In the genomic region with DNA sequence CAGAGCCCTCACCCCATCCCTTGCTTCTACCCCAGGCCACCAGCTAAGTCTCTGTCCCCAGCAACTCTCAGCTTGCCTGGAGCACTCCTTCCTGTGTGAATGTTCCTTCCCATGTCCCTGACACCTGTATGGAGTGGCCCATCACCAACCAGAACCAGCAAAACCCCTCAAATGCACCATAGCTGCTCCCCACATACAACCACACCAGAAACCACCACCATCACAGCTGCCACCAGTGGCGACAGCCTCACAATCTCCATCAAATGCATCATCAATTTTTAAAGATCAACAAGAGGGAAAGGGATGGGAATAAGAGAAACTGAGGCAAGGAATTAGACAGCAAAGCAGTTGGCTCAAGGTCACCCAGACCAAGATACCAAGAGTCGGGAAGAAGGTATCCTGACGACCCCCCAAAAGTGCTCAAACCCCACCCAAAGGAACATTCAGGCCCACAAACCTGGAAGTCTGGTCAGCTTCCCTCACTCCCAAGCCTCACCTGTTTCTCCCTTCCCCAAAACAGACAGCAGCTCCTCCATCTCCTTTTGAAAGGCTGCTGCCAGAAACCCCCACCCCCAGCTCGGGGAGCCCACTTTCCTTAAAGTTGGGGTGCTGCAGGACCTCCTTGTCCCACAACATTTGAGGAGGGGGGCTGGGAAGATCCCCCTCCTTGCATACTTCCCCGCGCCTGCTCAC, we compare ENCODE assay signal across 23 cellular contexts. TPM values are rescaled to one million over a fixed set of nuclear protein-coding genes. Genes with fewer than 3 reads are reported as not detected.
DNase-seq lines count a peak whose midpoint lies in the region; ATAC-seq and TF ChIP-seq lines count a peak whose summit lies in the region.
"Had no signal": no experiment of that assay in that cellular context is flagged by ENCODE, and none has a peak within 500 bp of the region (broad histone marks: within the 10 kb centered on the region; RNA-seq: fewer than 3 reads in every experiment).

No MANE protein-coding gene starts in this region.

- H3K27ac Mint-ChIP-seq in natural killer cell (peak overlapping the region in 1 of 2 donors; percentile 17), immature natural killer cell (peak overlapping the region in 1 of 6 donors; percentile 6), type B pancreatic cell (peak overlapping the region; percentile 38)
- no peak overlapping the region for H3K27ac Mint-ChIP-seq in natural killer cell treated with Interleukin-12 subunit alpha and Interleukin-12 subunit beta and Interleukin-15 and Interleukin-18, amount 100 ng/mL, for 72 hours
- H3K27ac Mint-ChIP-seq in activated naive CD8-positive, alpha-beta T cell treated with anti-CD3 and anti-CD28 coated beads, Interleukin-2, amount 50 U/mL, for 24 hours: peak overlapping the region; percentile 2
- H3K27ac Mint-ChIP-seq: activated CD4-positive, alpha-beta T cell treated with anti-CD3 and anti-CD28 coated beads for 36 hours had no signal

- H3K27me3 Mint-ChIP-seq in natural killer cell (ENCODE audit: low read depth in 2 of 2): peaks cover 27 to 52% of the 10 kb centered on the region in 2 donors
- H3K27me3 Mint-ChIP-seq in natural killer cell treated with Interleukin-12 subunit alpha and Interleukin-12 subunit beta and Interleukin-15 and Interleukin-18, amount 100 ng/mL, for 72 hours: peaks cover 27 to 32% of the 10 kb centered on the region in 2 donors
- peaks cover 71% of the 10 kb centered on the region for H3K27me3 Mint-ChIP-seq in activated naive CD8-positive, alpha-beta T cell treated with anti-CD3 and anti-CD28 coated beads, Interleukin-2, amount 50 U/mL, for 24 hours
- H3K27me3 Mint-ChIP-seq in immature natural killer cell (ENCODE audit: low read depth in 3 of 3): peaks cover 11 to 21% (median 18%) of the 10 kb centered on the region in 3 donors
- peaks cover 30% of the 10 kb centered on the region for H3K27me3 Mint-ChIP-seq in type B pancreatic cell

- no peak overlapping the region for H3K4me3 ChIP-seq in uterus
- no peak overlapping the region for H3K4me3 ChIP-seq in suprapubic skin
- H3K4me3 ChIP-seq: coronary artery, left lung, prostate gland, SK-N-MC, vagina had no signal

- no peak for DNase-seq in natural killer cell
- DNase-seq in natural killer cell treated with Interleukin-12 subunit alpha and Interleukin-12 subunit beta and Interleukin-15 and Interleukin-18, amount 100 ng/mL, for 72 hours (ENCODE audit: low spot score): no peak
- DNase-seq in activated naive CD8-positive, alpha-beta T cell treated with anti-CD3 and anti-CD28 coated beads, Interleukin-2, amount 50 U/mL, for 24 hours: no peak
- no peak for DNase-seq in immature natural killer cell
- DNase-seq in type B pancreatic cell (ENCODE audit: extremely low spot score, unreplicated experiment): no peak
- no peak for DNase-seq in uterus
- DNase-seq in suprapubic skin (ENCODE audit: low spot score in 2 of 2): no peak
- no peak for DNase-seq in RKO (ENCODE audit: low spot score)
- DNase-seq: activated CD8-positive, alpha-beta memory T cell treated with anti-CD3 and anti-CD28 coated beads, Interleukin-2, amount 50 U/mL, for 48 hours; activated gamma-delta T cell treated with Interleukin-2 at 50 U/mL for 16 hours; foreskin melanocyte; HCEC 1CT; NCI-H1105; NCI-H748 treated with DMSO at 0.1 percent for 48 hours; PC-9; small intestine had no signal

- ATAC-seq in natural killer cell: no peak
- ATAC-seq in natural killer cell treated with Interleukin-12 subunit alpha and Interleukin-12 subunit beta and Interleukin-15 and Interleukin-18, amount 100 ng/mL, for 72 hours: no peak
- ATAC-seq in activated naive CD8-positive, alpha-beta T cell treated with anti-CD3 and anti-CD28 coated beads, Interleukin-2, amount 50 U/mL, for 24 hours: no peak
- ATAC-seq: left lung had no signal

- H3K9me3 Mint-ChIP-seq in natural killer cell: no peaks in the 10 kb centered on the region
- no peaks in the 10 kb centered on the region for H3K9me3 Mint-ChIP-seq in natural killer cell treated with Interleukin-12 subunit alpha and Interleukin-12 subunit beta and Interleukin-15 and Interleukin-18, amount 100 ng/mL, for 72 hours
- H3K9me3 Mint-ChIP-seq in activated naive CD8-positive, alpha-beta T cell treated with anti-CD3 and anti-CD28 coated beads, Interleukin-2, amount 50 U/mL, for 24 hours: no peaks in the 10 kb centered on the region
- H3K9me3 Mint-ChIP-seq in immature natural killer cell: no peaks in the 10 kb centered on the region
- H3K9me3 Mint-ChIP-seq in type B pancreatic cell: no peaks in the 10 kb centered on the region

- H3K4me3 Mint-ChIP-seq in natural killer cell: peak overlapping the region; percentile 0
- H3K4me3 Mint-ChIP-seq in natural killer cell treated with Interleukin-12 subunit alpha and Interleukin-12 subunit beta and Interleukin-15 and Interleukin-18, amount 100 ng/mL, for 72 hours: no peak overlapping the region
- H3K4me3 Mint-ChIP-seq in activated naive CD8-positive, alpha-beta T cell treated with anti-CD3 and anti-CD28 coated beads, Interleukin-2, amount 50 U/mL, for 24 hours: no peak overlapping the region
- peak overlapping the region in 4 of 5 donors; percentile 3 to 48 (median 16) for H3K4me3 Mint-ChIP-seq in immature natural killer cell
- H3K4me3 Mint-ChIP-seq in type B pancreatic cell: peak overlapping the region; percentile 59
- H3K4me3 Mint-ChIP-seq: activated CD4-positive, alpha-beta T cell treated with anti-CD3 and anti-CD28 coated beads for 36 hours had no signal

- intact Hi-C loops in natural killer cell (cut with micrococcal nuclease): no loop called here
- intact Hi-C loops in uterus (cut with DNase I; ENCODE audit: low total_unique reads): no loop called here

- H3K36me3 Mint-ChIP-seq in natural killer cell (no peaks in the 10 kb centered on the region), immature natural killer cell (no peaks in the 10 kb centered on the region), type B pancreatic cell (no peaks in the 10 kb centered on the region)
- H3K36me3 Mint-ChIP-seq in natural killer cell treated with Interleukin-12 subunit alpha and Interleukin-12 subunit beta and Interleukin-15 and Interleukin-18, amount 100 ng/mL, for 72 hours: no peaks in the 10 kb centered on the region
- H3K36me3 Mint-ChIP-seq in activated naive CD8-positive, alpha-beta T cell treated with anti-CD3 and anti-CD28 coated beads, Interleukin-2, amount 50 U/mL, for 24 hours (ENCODE audit: low read depth): no peaks in the 10 kb centered on the region

- peaks cover 0 to 18% of the 10 kb centered on the region in 2 donors for H3K4me1 ChIP-seq in uterus
- H3K4me1 ChIP-seq in suprapubic skin: peaks cover 49% of the 10 kb centered on the region

- no peak for TF ChIP-seq POLR2A in uterus (IDR thresholded peaks at IDR 0.05)
- TF ChIP-seq POLR2A in suprapubic skin (IDR thresholded peaks at IDR 0.05): no peak

- no peak for TF ChIP-seq EP300 in suprapubic skin (IDR thresholded peaks at IDR 0.05)

- H3K9me3 ChIP-seq in uterus (no peaks in the 10 kb centered on the region), suprapubic skin (no peaks in the 10 kb centered on the region)
- H3K9me3 ChIP-seq: left lung, prostate gland, vagina had no signal

- H3K27me3 ChIP-seq in uterus: peaks cover 0 to 5% of the 10 kb centered on the region in 2 donors
- peaks cover 44% of the 10 kb centered on the region for H3K27me3 ChIP-seq in suprapubic skin

- H3K27ac ChIP-seq in uterus: no peak overlapping the region
- no peak overlapping the region for H3K27ac ChIP-seq in suprapubic skin
- H3K27ac ChIP-seq: coronary artery, HL-60, left lung, PC-9, prostate gland, SK-N-MC, vagina had no signal

- H3K36me3 ChIP-seq in uterus (no peaks in the 10 kb centered on the region), suprapubic skin (no peaks in the 10 kb centered on the region)
- H3K36me3 ChIP-seq: left lung, prostate gland, vagina had no signal

- TF ChIP-seq CTCF in natural killer cell (IDR thresholded peaks at IDR 0.05): no peak
- TF ChIP-seq CTCF in type B pancreatic cell (conservative IDR thresholded peaks at IDR 0.05): no peak
- no peak for TF ChIP-seq CTCF in uterus (IDR thresholded peaks at IDR 0.05)
- no peak for TF ChIP-seq CTCF in suprapubic skin (IDR thresholded peaks at IDR 0.05)

- whole genome bisulfite sequencing in suprapubic skin: 52% methylated on average over 6 of the region's 6 CpGs

- peaks cover 0 to 22% of the 10 kb centered on the region in 2 donors for H3K4me1 Mint-ChIP-seq in natural killer cell
- peaks cover 0 to 16% of the 10 kb centered on the region in 2 donors for H3K4me1 Mint-ChIP-seq in natural killer cell treated with Interleukin-12 subunit alpha and Interleukin-12 subunit beta and Interleukin-15 and Interleukin-18, amount 100 ng/mL, for 72 hours (ENCODE audit: low read depth in 2 of 2)
- H3K4me1 Mint-ChIP-seq in activated naive CD8-positive, alpha-beta T cell treated with anti-CD3 and anti-CD28 coated beads, Interleukin-2, amount 50 U/mL, for 24 hours: peaks cover 14% of the 10 kb centered on the region
- peaks cover 0 to 16% of the 10 kb centered on the region in 2 donors for H3K4me1 Mint-ChIP-seq in immature natural killer cell
- H3K4me1 Mint-ChIP-seq in type B pancreatic cell (ENCODE audit: unreplicated experiment): peaks cover 31% of the 10 kb centered on the region

RNA-seq across cellular contexts. Expression of a gene that starts 1.8 kb away (rescaled TPM):
- total RNA-seq in natural killer cell (under 1 TPM in 2 of 3 donors, not detected in 1; 0.28 to 0.50 TPM), type B pancreatic cell (ENCODE audit: low replicate concordance) (8.3 and 11.9 TPM in 2 replicates), uterus (1 to 10 TPM in 2 of 4 donors, not detected in 2; 3.4 to 6.6 TPM), suprapubic skin (10 to 100 TPM; 11.0 to 36.5 (median 17.4) TPM)
- total RNA-seq in natural killer cell treated with Interleukin-12 subunit alpha and Interleukin-12 subunit beta and Interleukin-15 and Interleukin-18, amount 100 ng/mL, for 72 hours: under 1 TPM; 0.05 to 0.28 TPM
- not detected for polyA plus RNA-seq in immature natural killer cell

Comparison
In these comparisons a context has a peak if more than half of its experiments do, and no peak if none do; other contexts are left out.
1. H3K4me3 Mint-ChIP-seq: peak in natural killer cell (single experiment), immature natural killer cell (4 of 5) and type B pancreatic cell (single experiment); none in natural killer cell treated with Interleukin-12 subunit alpha and Interleukin-12 subunit beta and Interleukin-15 and Interleukin-18, amount 100 ng/mL, for 72 hours (single experiment) and activated naive CD8-positive, alpha-beta T cell treated with anti-CD3 and anti-CD28 coated beads, Interleukin-2, amount 50 U/mL, for 24 hours (single experiment).
2. H3K27ac Mint-ChIP-seq: peak in activated naive CD8-positive, alpha-beta T cell treated with anti-CD3 and anti-CD28 coated beads, Interleukin-2, amount 50 U/mL, for 24 hours (single experiment) and type B pancreatic cell (single experiment); none in natural killer cell treated with Interleukin-12 subunit alpha and Interleukin-12 subunit beta and Interleukin-15 and Interleukin-18, amount 100 ng/mL, for 72 hours (0 of 2).